In the genomic region with DNA sequence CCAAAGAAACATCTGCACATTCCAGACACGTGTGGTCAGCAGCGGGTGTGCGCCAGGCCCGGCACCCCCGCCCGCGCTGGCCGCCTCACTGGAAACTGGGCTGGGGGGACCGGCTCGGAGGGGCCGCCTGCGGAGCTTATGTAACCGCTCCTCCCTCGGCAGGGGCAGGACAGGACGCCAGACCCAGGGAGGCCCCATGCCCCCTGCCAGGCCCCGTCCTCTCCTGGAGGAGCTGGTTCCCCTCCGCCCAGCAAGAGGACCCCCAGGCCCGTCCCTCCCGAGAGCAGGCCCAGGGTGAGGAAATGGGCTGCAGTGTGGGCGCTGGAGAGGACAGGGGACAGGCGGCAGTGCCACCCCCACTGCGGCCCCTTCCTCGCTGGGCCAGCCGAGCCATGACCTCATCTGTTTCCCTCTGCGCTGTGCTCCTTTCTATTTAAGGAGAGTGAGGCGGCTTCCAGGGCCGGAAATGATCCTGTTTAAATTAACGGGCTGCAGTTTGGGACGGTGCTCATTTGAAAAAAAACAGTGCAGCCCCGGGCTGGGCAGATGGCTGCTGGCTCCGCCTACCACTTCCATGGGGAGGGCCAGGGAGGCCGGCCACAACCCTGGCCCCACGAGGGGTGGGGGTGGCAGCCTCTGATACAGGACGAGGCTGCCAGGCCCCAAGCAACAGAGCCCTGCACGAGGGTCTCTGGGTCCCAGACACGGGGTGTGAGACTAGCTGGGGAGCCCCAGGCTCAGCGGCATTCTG, we compare ENCODE assay signal across 8 cellular contexts. TPM values are rescaled to one million over a fixed set of nuclear protein-coding genes. Genes with fewer than 3 reads are reported as not detected.
DNase-seq lines count a peak whose midpoint lies in the region; ATAC-seq and TF ChIP-seq lines count a peak whose summit lies in the region.
"Not testable (repeated sequence)": the region's sequence is repeated elsewhere in the genome, so short reads cannot be mapped to it uniquely, and the experiment has no call there.

No MANE protein-coding gene starts in this region.

- not testable (repeated sequence) for DNase-seq in RWPE1 (ENCODE audit: low spot score); omental fat pad (ENCODE audit: low spot score)
- DNase-seq in MCF 10A (ENCODE audit: unreplicated experiment), result peak; percentile 75
- DNase-seq in fibroblast of pulmonary artery (ENCODE audit: low read depth), result peak; percentile 75
- peak; percentile 39 for DNase-seq in kidney tubule cell (ENCODE audit: low spot score)
- peak; percentile 72 for DNase-seq in thoracic aorta (ENCODE audit: low spot score)

- H3K27ac Mint-ChIP-seq in MCF 10A (ENCODE audit: low read depth, unreplicated experiment), result peak overlapping the region; percentile 79

- H3K4me3 Mint-ChIP-seq in MCF 10A (ENCODE audit: unreplicated experiment), result peak overlapping the region; percentile 60

- POLR2A ChIA-PET in RWPE1 (lab: Yijun Ruan, JAX; ENCODE audit: low non-redundant PET), result not testable (repeated sequence)
- POLR2A ChIA-PET in MCF 10A (lab: Yijun Ruan, JAX), result interaction anchor here (1.1 to 3.2 kb wide), 3 partner anchors 29 to 117 kb away, joined by 5 to 12 read pairs (median 7); a partner anchor contains a TSS

- H4K20me1 ChIP-seq in BLaER1, result peaks cover 72% of the 10 kb centered on the region

- intact Hi-C loops in MCF 10A (cut with micrococcal nuclease), result not testable (repeated sequence)

- H3K27ac ChIP-seq in BLaER1, result peak overlapping the region; percentile 86
- peak overlapping the region; percentile 91 for H3K27ac ChIP-seq in HUES48 (ENCODE audit: low read depth, low read length)
- peak overlapping the region; percentile 99 for H3K27ac ChIP-seq in RWPE1
- peak overlapping the region; percentile 95 to 100 for H3K27ac ChIP-seq in thoracic aorta

- not testable (repeated sequence) for H3K36me3 ChIP-seq in BLaER1; HUES48 (ENCODE audit: control insufficient read depth, insufficient read depth, low read length); thoracic aorta

- TF ChIP-seq CTCF in RWPE1 (conservative IDR thresholded peaks at IDR 0.05; ENCODE audit: low read depth); MCF 10A (IDR thresholded peaks at IDR 0.05; ENCODE audit: unreplicated experiment); fibroblast of pulmonary artery (IDR thresholded peaks at IDR 0.05; ENCODE audit: low read length, missing control alignments); omental fat pad (IDR thresholded peaks at IDR 0.05); thoracic aorta (IDR thresholded peaks at IDR 0.05): not testable (repeated sequence)

- H3K27me3 ChIP-seq in BLaER1; HUES48 (ENCODE audit: control insufficient read depth, insufficient read depth, low read length); thoracic aorta (replicated peaks; ENCODE audit: insufficient read depth): not testable (repeated sequence)

- H3K27me3 Mint-ChIP-seq in MCF 10A (ENCODE audit: insufficient read depth, unreplicated experiment), result not testable (repeated sequence)

- H3K9ac ChIP-seq in BLaER1, result peak overlapping the region; percentile 80
- peak overlapping the region; percentile 22; the same call in 1 of the 2 replicates for H3K9ac ChIP-seq in HUES48 (ENCODE audit: low read depth, low read length)

- H3K4me3 ChIP-seq in BLaER1 (peak overlapping the region; percentile 57), fibroblast of pulmonary artery (replicated peaks; ENCODE audit: low read depth, low read length) (peak overlapping the region; percentile 37), thoracic aorta (peak overlapping the region; percentile 73)
- not testable (repeated sequence) for H3K4me3 ChIP-seq in HUES48 (ENCODE audit: low read depth, low read length)

- H3K4me1 ChIP-seq in BLaER1 (peaks cover 74% of the 10 kb centered on the region), thoracic aorta (ENCODE audit: control insufficient read depth in 1 of 2, low read depth in 2 of 2) (peaks cover 35 to 84% of the 10 kb centered on the region in 2 donors)
- not testable (repeated sequence) for H3K4me1 ChIP-seq in HUES48 (ENCODE audit: control insufficient read depth, insufficient read depth, low read length)

- ATAC-seq in omental fat pad (ENCODE audit: low FRiP score), result peak; percentile 29
- peak; percentile 32 for ATAC-seq in thoracic aorta (ENCODE audit: insufficient number of reproducible peaks, low FRiP score, low read depth)

- peaks cover 31% of the 10 kb centered on the region for H3K4me1 Mint-ChIP-seq in MCF 10A (ENCODE audit: insufficient read depth, unreplicated experiment)

- H3K9me3 ChIP-seq in BLaER1; HUES48 (ENCODE audit: control insufficient read depth, insufficient read depth, low read length); thoracic aorta: not testable (repeated sequence)

- H3K36me3 Mint-ChIP-seq in MCF 10A (ENCODE audit: insufficient read depth, unreplicated experiment), result not testable (repeated sequence)

- H3K4me2 ChIP-seq in BLaER1, result peak overlapping the region; percentile 90

- H3K9me3 Mint-ChIP-seq in MCF 10A (ENCODE audit: unreplicated experiment), result not testable (repeated sequence)

- CTCF ChIA-PET in RWPE1 (lab: Yijun Ruan, JAX), result not testable (repeated sequence)
- CTCF ChIA-PET in MCF 10A (lab: Yijun Ruan, JAX), result interaction anchor here (0.6 to 1.0 kb wide), 4 partner anchors 15 to 113 kb away, joined by 3 read pairs; no protein-coding TSS in a partner anchor

- TSS peak; percentile 82 for BruUV-seq in MCF 10A (replicated peaks; lab: Mats Ljungman, UMichigan)

RNA-seq across cellular contexts. Expression of a gene that starts 10.8 kb away (rescaled TPM):
- total RNA-seq in MCF 10A (2022), result 159 and 187 TPM in 2 replicates
- total RNA-seq in omental fat pad, result 100 to 1,000 TPM in 2 of 4 donors, 10 to 100 TPM in 2; 86.4 to 214 (median 121) TPM
- 1,000 to 10,000 TPM in 1 of 2 donors, 100 to 1,000 TPM in 1; 838 to 1,071 TPM for total RNA-seq in thoracic aorta

RNA-seq across cellular contexts. Expression of a gene that starts 23.6 kb away (rescaled TPM):
- 0.81 and 1.0 TPM in 2 replicates for total RNA-seq in MCF 10A (2022)
- 1 to 10 TPM in 2 of 4 donors, under 1 TPM in 1, not detected in 1; 0.19 to 2.0 (median 1.1) TPM for total RNA-seq in omental fat pad
- not detected for total RNA-seq in thoracic aorta

RNA-seq across cellular contexts. Expression of a gene that starts 30.7 kb away (rescaled TPM):
- 87.4 and 98.6 TPM in 2 replicates for total RNA-seq in MCF 10A (2022)
- 10 to 100 TPM; 31.9 to 42.7 (median 34.3) TPM for total RNA-seq in omental fat pad
- total RNA-seq in thoracic aorta, result 10 to 100 TPM; 34.1 to 54.8 TPM
